Comparison of ENCODE assay signal across 8 cellular contexts in the genomic region with DNA sequence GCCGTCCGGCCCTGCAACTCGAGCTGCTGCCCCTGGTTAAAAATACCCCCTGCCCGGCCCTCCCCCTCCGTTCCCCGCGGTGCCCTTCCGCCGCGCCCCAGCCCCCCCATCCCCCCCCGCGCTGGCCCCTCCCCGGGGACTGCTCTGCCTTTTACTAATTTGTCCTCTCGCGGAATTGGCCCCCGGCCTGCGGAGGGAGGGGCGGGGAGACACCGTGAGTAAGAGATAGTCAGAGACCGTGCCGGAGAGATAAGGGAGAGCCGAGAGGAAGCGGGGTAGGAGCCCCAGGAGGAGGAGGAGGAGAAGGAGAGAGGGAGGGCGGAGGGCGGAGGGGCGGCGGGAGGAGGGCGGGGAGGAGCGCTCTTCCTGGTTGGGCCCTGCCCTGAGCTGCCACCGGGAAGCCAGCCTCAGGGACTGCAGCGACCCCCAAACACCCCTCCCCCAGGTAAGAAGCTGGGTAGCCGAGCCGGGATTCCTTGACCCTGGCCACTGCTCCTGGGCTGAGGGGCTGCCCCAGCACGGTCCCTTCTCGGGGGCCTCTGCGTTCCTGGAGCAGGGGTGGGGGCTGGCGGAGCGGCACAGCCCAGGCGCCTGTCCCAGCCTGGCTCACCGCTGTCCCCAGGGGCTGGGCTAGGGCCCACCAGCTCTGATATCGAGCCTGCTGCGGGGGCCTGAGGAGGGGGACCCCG. TPM values are rescaled to one million over a fixed set of nuclear protein-coding genes. Genes with fewer than 3 reads are reported as not detected.
DNase-seq lines count a peak whose midpoint lies in the region; ATAC-seq and TF ChIP-seq lines count a peak whose summit lies in the region.

A gene (plus strand): TSS at position 360 of the 689 bp plus-strand sequence. CDS start 774 bp downstream, outside the sequence.

- peak within 1 kb of the TSS; percentile 84 to 94 for H3K4me3 ChIP-seq in mesenchymal stem cell (ENCODE audit: insufficient read depth in 1 of 2, low read depth in 1 of 2, low read length in 2 of 2)

- H2BK5ac ChIP-seq in mesenchymal stem cell (ENCODE audit: low read depth, low read length, poor library complexity, severe bottlenecking): no peak within 1 kb of the TSS

- H3K4ac ChIP-seq in mesenchymal stem cell (ENCODE audit: low read depth in 1 of 2, low read length in 2 of 2): peak within 1 kb of the TSS; percentile 75 to 99

- no peaks in the 10 kb centered on the region for H3K9me3 Mint-ChIP-seq in effector memory CD8-positive, alpha-beta T cell

- peak within 1 kb of the TSS; percentile 78 for H3K27ac ChIP-seq in 22Rv1
- peak within 1 kb of the TSS; percentile 47 for H3K27ac ChIP-seq in mesenchymal stem cell (ENCODE audit: low read length, poor library complexity, severe bottlenecking)

- DNase-seq in NOMO-1 treated with dmso at 0.1 percent for 144 hours (lab: John Stamatoyannopoulos, UW; ENCODE audit: unreplicated experiment) (peak; percentile 89), mesenchymal stem cell (peak; percentile 89)
- peak; percentile 43 to 48 (median 46) for DNase-seq in effector memory CD8-positive, alpha-beta T cell
- peak; percentile 63 for DNase-seq in stimulated activated CD8-positive, alpha-beta memory T cell treated with anti-CD3 and anti-CD28 coated beads, Interleukin-12 subunit alpha, Interleukin-12 subunit beta, amount 100 ng/mL, for 24 hours (ENCODE audit: extremely low read depth)

- peak within 1 kb of the TSS; percentile 89 to 95 for H3K4me3 Mint-ChIP-seq in effector memory CD8-positive, alpha-beta T cell

- H3K4me2 ChIP-seq in mesenchymal stem cell (ENCODE audit: low read length, poor library complexity, severe bottlenecking): peak within 1 kb of the TSS; percentile 70

- CTCF ChIA-PET in activated CD8-positive, alpha-beta memory T cell treated with anti-CD3 and anti-CD28 coated beads for 36 hours (lab: Charles Lee): interaction anchor here (0.6 to 1.7 kb wide), 15 partner anchors 22 to 387 kb away, joined by 3 to 7 read pairs (median 3); a partner anchor contains a TSS

- peak; percentile 29 for TF ChIP-seq POLR2A in GM18526 (IDR thresholded peaks at IDR 0.05; ENCODE audit: extremely low read depth, insufficient read length)

- peak within 1 kb of the TSS; percentile 32 for H2AFZ ChIP-seq in mesenchymal stem cell (ENCODE audit: low read depth, low read length)

- H3K27ac Mint-ChIP-seq in effector memory CD8-positive, alpha-beta T cell: peak within 1 kb of the TSS; percentile 89 to 95

- no peak within 1 kb of the TSS for H2BK12ac ChIP-seq in mesenchymal stem cell (ENCODE audit: low read length in 2 of 2)

- no peaks in the 10 kb centered on the region for H3K9me3 ChIP-seq in mesenchymal stem cell (ENCODE audit: control insufficient read depth, low read length)

- H2BK120ac ChIP-seq in mesenchymal stem cell (ENCODE audit: low read depth, low read length): peak within 1 kb of the TSS; percentile 92

- H3K79me1 ChIP-seq in mesenchymal stem cell (replicated peaks; ENCODE audit: low read length, poor library complexity, severe bottlenecking): peaks cover 28% of the 10 kb centered on the region

- H4K8ac ChIP-seq in mesenchymal stem cell (ENCODE audit: low read length): peak within 1 kb of the TSS; percentile 66

- peaks cover 7% of the 10 kb centered on the region for H3K36me3 Mint-ChIP-seq in effector memory CD8-positive, alpha-beta T cell (ENCODE audit: insufficient read depth)

- 0% methylated on average over 23 of the region's 43 CpGs for WGBS in mesenchymal stem cell

- no peak for TF ChIP-seq CTCF in 22Rv1 (IDR thresholded peaks at IDR 0.05)

- no peaks in the 10 kb centered on the region for H3K27me3 Mint-ChIP-seq in effector memory CD8-positive, alpha-beta T cell

- H3K18ac ChIP-seq in mesenchymal stem cell (ENCODE audit: low read depth in 1 of 2, low read length in 2 of 2): peak within 1 kb of the TSS; percentile 90 to 95

- H2AK5ac ChIP-seq in mesenchymal stem cell (ENCODE audit: low read length, severe bottlenecking): peak within 1 kb of the TSS; percentile 7

- H2BK15ac ChIP-seq in mesenchymal stem cell (ENCODE audit: low read depth, poor library complexity, severe bottlenecking): peak within 1 kb of the TSS; percentile 97

- POLR2A ChIA-PET in activated CD8-positive, alpha-beta memory T cell treated with anti-CD3 and anti-CD28 coated beads for 36 hours (lab: Charles Lee): interaction anchor here (0.6 to 2.8 kb wide), 3 partner anchors 46 to 265 kb away, joined by 3 to 15 read pairs (median 6); a partner anchor contains a TSS

- peak within 1 kb of the TSS; percentile 87 to 95 for H3K14ac ChIP-seq in mesenchymal stem cell (ENCODE audit: low read length in 2 of 2)

- peak within 1 kb of the TSS; percentile 85 for H4K91ac ChIP-seq in mesenchymal stem cell (ENCODE audit: low read length)

- H3K23ac ChIP-seq in mesenchymal stem cell (ENCODE audit: low read length in 2 of 2): peak within 1 kb of the TSS in 1 of 2 experiments; percentile 57

- H3K36me3 ChIP-seq in mesenchymal stem cell (ENCODE audit: control insufficient read depth in 1 of 2, insufficient read depth in 2 of 2, low read depth in 1 of 2, low read length in 2 of 2): peaks cover 30 to 31% of the 10 kb centered on the region in 2 experiments

- ATAC-seq in HG03432 (IDR thresholded peaks at IDR 0.05; ENCODE audit: unreplicated experiment): peak; percentile 48
- ATAC-seq in effector memory CD8-positive, alpha-beta T cell (replicated peaks): peak; percentile 72

- H3K9ac ChIP-seq in mesenchymal stem cell (ENCODE audit: low read length): peak within 1 kb of the TSS; percentile 92

- no peaks in the 10 kb centered on the region for H3K27me3 ChIP-seq in mesenchymal stem cell (ENCODE audit: control insufficient read depth in 1 of 2, insufficient read depth in 1 of 2, low read length in 2 of 2)

- H3K4me1 ChIP-seq in mesenchymal stem cell (ENCODE audit: control insufficient read depth, insufficient read depth, low read depth, low read length): peaks cover 24% of the 10 kb centered on the region

- peaks cover 20 to 27% of the 10 kb centered on the region in 2 donors for H3K4me1 Mint-ChIP-seq in effector memory CD8-positive, alpha-beta T cell (ENCODE audit: low read depth in 2 of 2)

RNA-seq across cellular contexts. Expression of the gene that starts here (rescaled TPM):
- 10 to 100 TPM; 75.6 to 79.1 TPM for total RNA-seq in activated CD8-positive, alpha-beta memory T cell treated with anti-CD3 and anti-CD28 coated beads for 36 hours
- polyA plus RNA-seq in mesenchymal stem cell (2013, experiment 1 of 2): 166 TPM
- polyA plus RNA-seq in mesenchymal stem cell (2013, experiment 2 of 2): 168 TPM

Comparison
In these comparisons a context has a peak if more than half of its experiments do, and no peak if none do; other contexts are left out.
1. Peak in every context shown above with its lines: DNase-seq, ATAC-seq, H3K4me3 ChIP-seq and H3K27ac ChIP-seq.